7 cellular contexts compared by ENCODE assay signal in genomic region chr4:26859762-26860156, GRCh38. TPM values are rescaled to one million over a fixed set of nuclear protein-coding genes. Genes with fewer than 3 reads are reported as not detected.
A peak's percentile ranks its signal among the peaks of the same experiment; 100 is the strongest.
DNase-seq lines count a peak whose midpoint lies in the region; ATAC-seq and TF ChIP-seq lines count a peak whose summit lies in the region.

No MANE protein-coding gene starts in this region.

- H3K36me3 ChIP-seq in HAP-1 (replicated peaks), result no peaks in the 10 kb centered on the region
- no peaks in the 10 kb centered on the region for H3K36me3 ChIP-seq in SJCRH30

- in situ Hi-C loops in HAP-1 (cut with MboI; ENCODE audit: low sequenced_read_pairs), result no loop called here

- no peaks in the 10 kb centered on the region for H3K9me3 ChIP-seq in HAP-1
- no peaks in the 10 kb centered on the region for H3K9me3 ChIP-seq in SJCRH30 (replicated peaks)

- H3K4me1 ChIP-seq in HAP-1 (peaks cover 34% of the 10 kb centered on the region), SJCRH30 (peaks cover 15% of the 10 kb centered on the region)

- H3K27ac ChIP-seq in SJCRH30, result peak overlapping the region; percentile 54; the same call in 1 of the 2 replicates
- peak overlapping the region in 19 of 21 experiments; percentile 86 to 99 (median 94) for H3K27ac ChIP-seq in skin epidermis

- H3K4me3 ChIP-seq in HAP-1 (peak overlapping the region; percentile 58), SJCRH30 (peak overlapping the region; percentile 92), fibroblast of villous mesenchyme (ENCODE audit: low read depth, low read length) (peak overlapping the region; percentile 79), skin epidermis (peak overlapping the region; percentile 70 to 98 (median 92))

- DNase-seq in HAP-1 (ENCODE audit: low spot score in 2 of 2) (no peak), SJCRH30 (no peak), fibroblast of villous mesenchyme (ENCODE audit: low read depth) (no peak), AG08396 (ENCODE audit: low spot score) (no peak)

- no peak for TF ChIP-seq CTCF in fibroblast of villous mesenchyme (IDR thresholded peaks at IDR 0.05; ENCODE audit: insufficient read depth, low read depth, low read length)

- ATAC-seq in HG02798 (IDR thresholded peaks at IDR 0.05; ENCODE audit: poor library complexity, unreplicated experiment), result no peak
- ATAC-seq in HG03097 (IDR thresholded peaks at IDR 0.05; ENCODE audit: low FRiP score, unreplicated experiment), result no peak

- no peaks in the 10 kb centered on the region for H3K27me3 ChIP-seq in HAP-1 (ENCODE audit: low read depth)
- no peaks in the 10 kb centered on the region for H3K27me3 ChIP-seq in SJCRH30

RNA-seq across cellular contexts. Expression of gene STIM2, which starts 0.9 kb away (rescaled TPM):
- total RNA-seq in SJCRH30 (2014; rRNA removed; shearing (Covaris generic)), result 25.7 and 33.7 TPM in 2 replicates
- 18.7 and 21.6 TPM in 2 replicates for total RNA-seq in fibroblast of villous mesenchyme
